In genomic region chr6:108684809-108685329, GRCh38 we compare ENCODE assay signal across 1 cellular context.
A peak's percentile ranks its signal among the peaks of the same experiment; 100 is the strongest.
TF ChIP-seq lines count a peak whose summit lies in the region.

No MANE protein-coding gene starts in this region.

TF ChIP-seq in K562, 482 proteins besides CTCF, POLR2A, EP300 and RAD21 (continued from another document and continues in another):
- no peak for TF ChIP-seq HBP1 (CRISPR knock-in tag; IDR thresholded peaks at IDR 0.05)
- no peak for TF ChIP-seq DDX20 (tag; IDR thresholded peaks at IDR 0.05; ENCODE audit: low read depth)
- peak; percentile 74 for TF ChIP-seq ARID1B (IDR thresholded peaks at IDR 0.05)
- TF ChIP-seq PRPF4 (IDR thresholded peaks at IDR 0.05; ENCODE audit: insufficient read depth, low read depth, low read length, poor library complexity, severe bottlenecking): no peak
- TF ChIP-seq KLF6 (CRISPR knock-in tag; IDR thresholded peaks at IDR 0.05; ENCODE audit: borderline replicate concordance): no peak
- no peak for TF ChIP-seq STAT6 (CRISPR knock-in tag; IDR thresholded peaks at IDR 0.05)
- no peak for TF ChIP-seq ZFP36 (IDR thresholded peaks at IDR 0.05; ENCODE audit: low read depth, low read length, partially characterized antibody)
- no peak for TF ChIP-seq ZNF655 (CRISPR knock-in tag; IDR thresholded peaks at IDR 0.05)
- no peak for TF ChIP-seq HNRNPLL (IDR thresholded peaks at IDR 0.05; ENCODE audit: low read depth, low read length, poor library complexity, severe bottlenecking)
- no peak for TF ChIP-seq SIRT6 (IDR thresholded peaks at IDR 0.05; ENCODE audit: low read depth, low read length)
- no peak for TF ChIP-seq ZNF780A (CRISPR knock-in tag; IDR thresholded peaks at IDR 0.05)
- TF ChIP-seq IRF9 (tag; IDR thresholded peaks at IDR 0.05): no peak
- peak; percentile 67; the same call in 1 of the 2 replicates for TF ChIP-seq HMBOX1 (IDR thresholded peaks at IDR 0.05)
- no peak for TF ChIP-seq TCFL5 (CRISPR knock-in tag; conservative IDR thresholded peaks at IDR 0.05)
- 0 out of 2 replicates have a peak, but pooled peaks have one; percentile 34 for TF ChIP-seq SP1 (CRISPR knock-in tag; IDR thresholded peaks at IDR 0.05)
- TF ChIP-seq ATF1 (CRISPR knock-in tag; IDR thresholded peaks at IDR 0.05): no peak
- TF ChIP-seq ATF1 (tag; IDR thresholded peaks at IDR 0.05): 0 out of 2 replicates have a peak, but pooled peaks have one; percentile 7
- no peak for TF ChIP-seq ZFP30 (CRISPR knock-in tag; IDR thresholded peaks at IDR 0.05; ENCODE audit: borderline replicate concordance)
- TF ChIP-seq BMI1 (IDR thresholded peaks at IDR 0.05; ENCODE audit: low read length): no peak
- no peak for TF ChIP-seq ZNF174 (CRISPR knock-in tag; IDR thresholded peaks at IDR 0.05)
- no peak for TF ChIP-seq FOXK1 (CRISPR knock-in tag; IDR thresholded peaks at IDR 0.05; ENCODE audit: borderline replicate concordance)
- peak; percentile 33 for TF ChIP-seq ATF7 (IDR thresholded peaks at IDR 0.05)
- TF ChIP-seq FOXP4 (CRISPR knock-in tag; IDR thresholded peaks at IDR 0.05; ENCODE audit: borderline replicate concordance): no peak
- no peak for TF ChIP-seq OTX1 (CRISPR knock-in tag; IDR thresholded peaks at IDR 0.05)
- TF ChIP-seq ZNF311 (CRISPR knock-in tag; IDR thresholded peaks at IDR 0.05): no peak
- TF ChIP-seq POLR2H (tag; IDR thresholded peaks at IDR 0.05; ENCODE audit: low read depth): no peak
- peak; percentile 72; the same call in 1 of the 2 replicates for TF ChIP-seq LEF1 (IDR thresholded peaks at IDR 0.05)
- no peak for TF ChIP-seq ZNF75A (CRISPR knock-in tag; IDR thresholded peaks at IDR 0.05)
- TF ChIP-seq ZNF224 (CRISPR knock-in tag; IDR thresholded peaks at IDR 0.05): no peak
- TF ChIP-seq SRSF1 (IDR thresholded peaks at IDR 0.05; ENCODE audit: low read depth, low read length): no peak
- TF ChIP-seq MBD2 (IDR thresholded peaks at IDR 0.05; ENCODE audit: borderline replicate concordance, low read depth): no peak
- TF ChIP-seq ZNF280A (IDR thresholded peaks at IDR 0.05; ENCODE audit: low read depth, partially characterized antibody): no peak
- no peak for TF ChIP-seq SMAD1 (IDR thresholded peaks at IDR 0.05; ENCODE audit: low read depth, low read length, partially characterized antibody)
- TF ChIP-seq MXD1 (CRISPR knock-in tag; IDR thresholded peaks at IDR 0.05; ENCODE audit: borderline replicate concordance, poor library complexity, severe bottlenecking): no peak
- TF ChIP-seq FOXK2 (conservative IDR thresholded peaks at IDR 0.05 in 1 of 2, IDR thresholded peaks at IDR 0.05 in 1 of 2; ENCODE audit: low read depth in 2 of 2): no peak; a peak in 1 of 4 replicates
- no peak for TF ChIP-seq ZKSCAN1 (IDR thresholded peaks at IDR 0.05; ENCODE audit: low read depth, low read length)
- no peak for TF ChIP-seq ZNF408 (CRISPR knock-in tag; IDR thresholded peaks at IDR 0.05; ENCODE audit: low read depth)
- no peak for TF ChIP-seq ZNF778 (CRISPR knock-in tag; IDR thresholded peaks at IDR 0.05)
- TF ChIP-seq RBM22 (IDR thresholded peaks at IDR 0.05; ENCODE audit: low read depth, low read length, poor library complexity, severe bottlenecking): no peak
- 0 out of 2 replicates have a peak, but pooled peaks have one; percentile 22 for TF ChIP-seq BHLHE40 (IDR thresholded peaks at IDR 0.05; ENCODE audit: low read length)
- TF ChIP-seq MCM3 (IDR thresholded peaks at IDR 0.05): no peak
- TF ChIP-seq ZNF444 (CRISPR knock-in tag; IDR thresholded peaks at IDR 0.05): no peak
- no peak for TF ChIP-seq XRCC4 (IDR thresholded peaks at IDR 0.05; ENCODE audit: extremely low read depth, insufficient read depth, insufficient read length)
- no peak for TF ChIP-seq MXI1 (IDR thresholded peaks at IDR 0.05; ENCODE audit: low read depth, low read length)
- no peak for TF ChIP-seq GABPB1 (CRISPR knock-in tag; IDR thresholded peaks at IDR 0.05)
- no peak for TF ChIP-seq RBM15 (IDR thresholded peaks at IDR 0.05; ENCODE audit: insufficient read depth, low read length)
- TF ChIP-seq BCL6 (CRISPR knock-in tag; IDR thresholded peaks at IDR 0.05): no peak
- no peak for TF ChIP-seq TFE3 (CRISPR knock-in tag; IDR thresholded peaks at IDR 0.05)
- TF ChIP-seq ZNF57 (CRISPR knock-in tag; IDR thresholded peaks at IDR 0.05): no peak
- TF ChIP-seq ZNF12 (CRISPR knock-in tag; IDR thresholded peaks at IDR 0.05): no peak
- no peak for TF ChIP-seq KHSRP (IDR thresholded peaks at IDR 0.05)
- peak; percentile 81; the same call in 1 of the 2 replicates for TF ChIP-seq SMARCE1 (IDR thresholded peaks at IDR 0.05)
- no peak for TF ChIP-seq ETS1 (conservative IDR thresholded peaks at IDR 0.05; ENCODE audit: control insufficient read depth, low read depth, low read length)
- TF ChIP-seq ZNF785 (CRISPR knock-in tag; IDR thresholded peaks at IDR 0.05): no peak
- TF ChIP-seq ZBTB5 (IDR thresholded peaks at IDR 0.05): no peak
- TF ChIP-seq HDAC1 (IDR thresholded peaks at IDR 0.05): no peak
